In the genomic region with DNA sequence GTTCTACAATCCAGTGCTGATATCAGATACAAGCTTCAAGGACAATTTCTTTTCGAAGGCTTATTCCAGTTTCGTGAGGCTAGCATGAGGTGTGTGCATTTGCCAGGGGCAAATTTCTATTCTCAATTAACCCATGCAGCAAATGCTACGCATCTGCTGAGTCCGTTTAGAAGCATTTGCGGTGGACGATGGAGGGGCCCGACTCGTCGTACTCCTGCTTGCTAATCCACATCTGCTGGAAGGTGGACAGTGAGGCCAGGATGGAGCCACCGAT, we compare ENCODE assay signal across 8 cellular contexts. TPM values are rescaled to one million over a fixed set of nuclear protein-coding genes. Genes with fewer than 3 reads are reported as not detected.
DNase-seq lines count a peak whose midpoint lies in the region; ATAC-seq and TF ChIP-seq lines count a peak whose summit lies in the region.

No MANE protein-coding gene starts in this region.

- TF ChIP-seq CTCF in astrocyte of the spinal cord (IDR thresholded peaks at IDR 0.05; ENCODE audit: low read depth, low read length) (no peak), lower lobe of right lung (IDR thresholded peaks at IDR 0.05) (no peak), tibial artery (IDR thresholded peaks at IDR 0.05) (no peak)

- H3K27me3 ChIP-seq in lower lobe of right lung (ENCODE audit: low read depth): no peaks in the 10 kb centered on the region
- no peaks in the 10 kb centered on the region for H3K27me3 ChIP-seq in tibial artery

- peaks cover 34% of the 10 kb centered on the region for H3K36me3 ChIP-seq in lower lobe of right lung
- H3K36me3 ChIP-seq in tibial artery: peaks cover 43 to 48% (median 46%) of the 10 kb centered on the region in 3 donors

- no peak for ATAC-seq in activated T-cell treated with anti-CD3 and anti-CD28 coated beads, Interleukin-2, amount 50 U/mL, for 4 hours
- ATAC-seq in lower lobe of right lung: no peak

- peaks cover 22% of the 10 kb centered on the region for H3K4me1 ChIP-seq in lower lobe of right lung
- H3K4me1 ChIP-seq in tibial artery: peaks cover 0 to 22% (median 8%) of the 10 kb centered on the region in 4 donors

- H3K9me3 ChIP-seq in lower lobe of right lung (no peaks in the 10 kb centered on the region), tibial artery (no peaks in the 10 kb centered on the region)

- no peaks in the 10 kb centered on the region for H3K27me3 Mint-ChIP-seq in activated T-cell treated with anti-CD3 and anti-CD28 coated beads, Interleukin-2, amount 50 U/mL, for 4 hours (ENCODE audit: low read depth)

- intact Hi-C loops in lower lobe of right lung (cut with DNase I) (no loop called here), tibial artery (cut with DNase I; ENCODE audit: low total_unique reads) (loop anchor here (2.0 kb wide), 1 partner anchor 110 kb away; no protein-coding TSS in a partner anchor)

- in situ Hi-C loops in astrocyte of the spinal cord (cut with HindIII; ENCODE audit: low sequenced_read_pairs): loop anchor here (10.0 kb wide), 1 partner anchor 106 kb away; no protein-coding TSS in a partner anchor

- no peaks in the 10 kb centered on the region for H3K9me3 Mint-ChIP-seq in activated T-cell treated with anti-CD3 and anti-CD28 coated beads, Interleukin-2, amount 50 U/mL, for 4 hours

- peak overlapping the region; percentile 88 for H3K4me3 ChIP-seq in astrocyte of the spinal cord (ENCODE audit: low read depth, low read length)
- peak overlapping the region; percentile 94 for H3K4me3 ChIP-seq in lower lobe of right lung
- H3K4me3 ChIP-seq in tibial artery: peak overlapping the region; percentile 92 to 99

- H3K4me3 Mint-ChIP-seq in activated T-cell treated with anti-CD3 and anti-CD28 coated beads, Interleukin-2, amount 50 U/mL, for 4 hours: peak overlapping the region; percentile 96

- peak overlapping the region; percentile 100 for H3K27ac ChIP-seq in lower lobe of right lung
- H3K27ac ChIP-seq in tibial artery: peak overlapping the region; percentile 95 to 100

- H3K4me1 Mint-ChIP-seq in activated T-cell treated with anti-CD3 and anti-CD28 coated beads, Interleukin-2, amount 50 U/mL, for 4 hours (ENCODE audit: low read depth): peaks cover 26% of the 10 kb centered on the region

- DNase-seq in activated T-cell treated with anti-CD3 and anti-CD28 coated beads, Interleukin-2, amount 50 U/mL, for 4 hours: no peak
- DNase-seq in activated T-cell treated with anti-CD3 and anti-CD28 coated beads, Interleukin-2, amount 50 U/mL, for 1 hour: no peak
- DNase-seq in astrocyte of the spinal cord (ENCODE audit: low read depth, low spot score): no peak
- DNase-seq in lower lobe of right lung: no peak
- DNase-seq in tibial artery: no peak
- no peak for DNase-seq in NCI-H345 treated with DMSO at 0.1 percent for 48 hours (lab: John Stamatoyannopoulos, UW; ENCODE audit: unreplicated experiment)
- DNase-seq in NCI-H2171 treated with DMSO at 0.1 percent for 48 hours (lab: John Stamatoyannopoulos, UW): no peak
- no peak for DNase-seq in stimulated activated CD8-positive, alpha-beta memory T cell treated with anti-CD3 and anti-CD28 coated beads, Interleukin-4, amount 100 ng/mL, for 48 hours

- H3K36me3 Mint-ChIP-seq in activated T-cell treated with anti-CD3 and anti-CD28 coated beads, Interleukin-2, amount 50 U/mL, for 4 hours (ENCODE audit: insufficient read depth): peaks cover 34% of the 10 kb centered on the region

RNA-seq across cellular contexts. Expression of gene ACTG1, which starts 2.1 kb away (rescaled TPM):
- total RNA-seq in activated T-cell treated with anti-CD3 and anti-CD28 coated beads, Interleukin-2, amount 50 U/mL, for 4 hours: 1,000 to 10,000 TPM; 3,953 to 4,676 (median 4,016) TPM
- total RNA-seq in lower lobe of right lung: 1,821 TPM

RNA-seq across cellular contexts. Expression of gene FSCN2, which starts 17.7 kb away (rescaled TPM):
- under 1 TPM in 2 of 3 donors, not detected in 1; 0.33 to 0.58 TPM for total RNA-seq in activated T-cell treated with anti-CD3 and anti-CD28 coated beads, Interleukin-2, amount 50 U/mL, for 4 hours
- total RNA-seq in lower lobe of right lung: 3.3 TPM

RNA-seq across cellular contexts. Expression of gene FAAP100, which starts 41.7 kb away (rescaled TPM):
- total RNA-seq in activated T-cell treated with anti-CD3 and anti-CD28 coated beads, Interleukin-2, amount 50 U/mL, for 4 hours: 10 to 100 TPM; 59.3 to 63.3 (median 61.6) TPM
- total RNA-seq in lower lobe of right lung: 26.0 TPM
